ENCODE assay signal across 14 cellular contexts in the genomic region with DNA sequence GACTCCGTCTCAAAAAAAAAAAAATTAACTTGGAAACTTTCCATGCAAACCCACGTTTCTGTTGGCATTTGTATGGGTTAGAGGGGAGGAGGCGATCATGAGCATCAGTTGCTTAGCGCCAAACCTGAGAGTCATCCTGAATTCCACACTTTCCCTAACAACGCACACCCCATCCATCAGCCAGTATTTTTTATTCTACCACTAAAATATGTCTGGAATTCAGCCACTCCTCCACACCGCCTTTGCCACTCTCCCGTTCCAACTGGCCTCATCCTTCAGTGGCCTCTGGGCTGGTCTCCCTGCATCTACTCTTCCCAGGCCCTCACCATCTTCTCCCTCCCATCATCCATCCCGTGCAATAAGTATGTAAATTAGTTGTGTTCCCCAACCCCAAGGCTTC. TPM values are rescaled to one million over a fixed set of nuclear protein-coding genes. Genes with fewer than 3 reads are reported as not detected.
DNase-seq lines count a peak whose midpoint lies in the region; FAIRE-seq and TF ChIP-seq lines count a peak whose summit lies in the region.
"Had no signal": no experiment of that assay in that cellular context is flagged by ENCODE, and none has a peak within 500 bp of the region (broad histone marks: within the 10 kb centered on the region; RNA-seq: fewer than 3 reads in every experiment).

No MANE protein-coding gene starts in this region.

- peak; percentile 2 for DNase-seq in GM13976 (ENCODE audit: low spot score)
- DNase-seq in RCC 7860 (ENCODE audit: low spot score), result peak; percentile 82
- peak; percentile 56 for DNase-seq in fibroblast of the aortic adventitia (ENCODE audit: low read depth)
- DNase-seq in thyroid gland, result peak; percentile 45 to 56
- DNase-seq in NCI-H1417 (lab: John Stamatoyannopoulos, UW), result no peak
- DNase-seq in HT-29 (ENCODE audit: low spot score), result no peak
- DNase-seq in activated CD8-positive, alpha-beta memory T cell treated with anti-CD3 and anti-CD28 coated beads, Interleukin-2, amount 50 U/mL, for 48 hours, result no peak
- DNase-seq: activated CD8-positive, alpha-beta T cell treated with anti-CD3 and anti-CD28 coated beads for 36 hours; NCI-H1930; NCI-H524 treated with DMSO at 0.1 percent for 48 hours; OCI-M1; SK-N-SH; stimulated activated CD4-positive, alpha-beta T cell treated with anti-CD3 and anti-CD28 coated beads, Interleukin-4, amount 100 ng/mL, for 4 hours had no signal

- H3K36me3 ChIP-seq in thyroid gland, result no peaks in the 10 kb centered on the region

- FAIRE-seq in RCC 7860 (lab: Jason Lieb, UNC), result no peak
- FAIRE-seq: GM12891 had no signal

- H3K4me3 ChIP-seq in fibroblast of the aortic adventitia (ENCODE audit: low read depth, low read length) (no peak overlapping the region), thyroid gland (replicated peaks in 1 of 3) (no peak overlapping the region)

- H3K4me1 ChIP-seq in thyroid gland, result peaks cover 8 to 28% of the 10 kb centered on the region in 2 donors

- 24 to 35% methylated on average over 8 of the region's 8 CpGs for WGBS in thyroid gland, 2 donors

- TF ChIP-seq POLR2A in thyroid gland (IDR thresholded peaks at IDR 0.05), result no peak

- H3K27ac ChIP-seq in thyroid gland, result no peak overlapping the region

- no peaks in the 10 kb centered on the region for H3K27me3 ChIP-seq in thyroid gland

- no peaks in the 10 kb centered on the region for H3K9me3 ChIP-seq in thyroid gland
- H3K9me3 ChIP-seq: SK-N-SH had no signal

- in situ Hi-C loops in GM13976 (cut with MboI; ENCODE audit: low sequenced_read_pairs, unreplicated experiment), result no loop called here

- TF ChIP-seq CTCF in GM13976 (IDR thresholded peaks at IDR 0.05; ENCODE audit: borderline replicate concordance, control extremely low read depth, extremely low read depth, insufficient read depth, missing control alignments) (no peak), fibroblast of the aortic adventitia (IDR thresholded peaks at IDR 0.05; ENCODE audit: insufficient read depth, low read length) (no peak), thyroid gland (IDR thresholded peaks at IDR 0.05) (no peak)

- intact Hi-C loops in thyroid gland (cut with DNase I), result no loop called here

RNA-seq across cellular contexts. Expression of a gene that starts 4.7 kb away (rescaled TPM):
- 45.3 and 63.2 TPM in 2 replicates for total RNA-seq in fibroblast of the aortic adventitia (ENCODE audit: low replicate concordance)
- 100 to 1,000 TPM in 2 of 4 donors, 10 to 100 TPM in 2; 73.9 to 205 (median 113) TPM for total RNA-seq in thyroid gland
- total RNA-seq in HT-29 (2014; rRNA removed; shearing (Covaris generic)), result 131 and 151 TPM in 2 replicates

RNA-seq across cellular contexts. Expression of a gene that starts 51.8 kb away (rescaled TPM):
- total RNA-seq in fibroblast of the aortic adventitia (ENCODE audit: low replicate concordance) (10.8 TPM in 2 replicates), thyroid gland (10 to 100 TPM; 11.2 to 25.7 (median 16.8) TPM)
- 27.6 and 28.8 TPM in 2 replicates for total RNA-seq in HT-29 (2014; rRNA removed; shearing (Covaris generic))

Comparison
In these comparisons a context has a peak if more than half of its experiments do, and no peak if none do; other contexts are left out.
1. DNase-seq: peak in GM13976 (single experiment), RCC 7860 (single experiment), fibroblast of the aortic adventitia (single experiment) and thyroid gland (2 of 2); none in NCI-H1417 (0 of 3), HT-29 (single experiment) and activated CD8-positive, alpha-beta memory T cell treated with anti-CD3 and anti-CD28 coated beads, Interleukin-2, amount 50 U/mL, for 48 hours (single experiment).